ENCODE assay signal across 9 cellular contexts in genomic region chrX:110852180-110852579, GRCh38. TPM values are rescaled to one million over a fixed set of nuclear protein-coding genes. Genes with fewer than 3 reads are reported as not detected.
DNase-seq lines count a peak whose midpoint lies in the region; ATAC-seq and TF ChIP-seq lines count a peak whose summit lies in the region.
"Had no signal": no experiment of that assay in that cellular context is flagged by ENCODE, and none has a peak within 500 bp of the region (broad histone marks: within the 10 kb centered on the region; RNA-seq: fewer than 3 reads in every experiment).

No MANE protein-coding gene starts in this region.

- H3K4me2 ChIP-seq in mesenchymal stem cell (ENCODE audit: low read length, poor library complexity, severe bottlenecking), result no peak overlapping the region

- ATAC-seq in HG03159 (IDR thresholded peaks at IDR 0.05; ENCODE audit: unreplicated experiment) (peak; percentile 53), WTC11 (peak; percentile 36), HG02678 (IDR thresholded peaks at IDR 0.05; ENCODE audit: unreplicated experiment) (no peak)

- no peak overlapping the region for H4K91ac ChIP-seq in mesenchymal stem cell (ENCODE audit: low read length)

- H3K14ac ChIP-seq in mesenchymal stem cell (ENCODE audit: low read length in 2 of 2), result no peak overlapping the region

- TF ChIP-seq CTCF in GM12873 (IDR thresholded peaks at IDR 0.05; ENCODE audit: insufficient read depth, low read depth, low read length, missing control alignments), result peak; percentile 59
- TF ChIP-seq CTCF in WTC11 (IDR thresholded peaks at IDR 0.05), result peak; percentile 20; the same call in 1 of the 2 replicates

- no peak overlapping the region for H3K4me3 Mint-ChIP-seq in WTC11

- no peak overlapping the region for H3K27ac ChIP-seq in mesenchymal stem cell (ENCODE audit: low read length, poor library complexity, severe bottlenecking)
- H3K27ac ChIP-seq: parathyroid adenoma had no signal

- no peak overlapping the region for H2AFZ ChIP-seq in mesenchymal stem cell (ENCODE audit: low read depth, low read length)
- H2AFZ ChIP-seq: parathyroid adenoma had no signal

- no peak overlapping the region for H3K4ac ChIP-seq in mesenchymal stem cell (ENCODE audit: low read depth in 1 of 2, low read length in 2 of 2)

- no peak overlapping the region for H2AK5ac ChIP-seq in mesenchymal stem cell (ENCODE audit: low read length, severe bottlenecking)

- peaks cover 3% of the 10 kb centered on the region; the same call in 1 of the 2 replicates for H3K4me1 Mint-ChIP-seq in WTC11

- peaks cover 4 to 46% of the 10 kb centered on the region in 2 experiments for H3K27me3 ChIP-seq in mesenchymal stem cell (ENCODE audit: control insufficient read depth in 1 of 2, insufficient read depth in 1 of 2, low read length in 2 of 2)

- H4K8ac ChIP-seq in mesenchymal stem cell (ENCODE audit: low read length), result no peak overlapping the region

- no peaks in the 10 kb centered on the region for H3K36me3 ChIP-seq in mesenchymal stem cell (ENCODE audit: control insufficient read depth in 1 of 2, insufficient read depth in 2 of 2, low read depth in 1 of 2, low read length in 2 of 2)

- WGBS in mesenchymal stem cell, result 75% methylated on average over 3 of the region's 4 CpGs

- no peak overlapping the region for H2BK120ac ChIP-seq in mesenchymal stem cell (ENCODE audit: low read depth, low read length)

- no peak overlapping the region for H2BK5ac ChIP-seq in mesenchymal stem cell (ENCODE audit: low read depth, low read length, poor library complexity, severe bottlenecking)

- DNase-seq in WTC11 (ENCODE audit: low spot score) (peak; percentile 8), mesenchymal stem cell (peak; percentile 24), NCI-H446 treated with DMSO at 0.1 percent for 48 hours (lab: John Stamatoyannopoulos, UW) (no peak)
- no peak for DNase-seq in activated T-cell treated with anti-CD3 and anti-CD28 coated beads, Interleukin-2, amount 50 U/mL, for 48 hours

- H3K79me1 ChIP-seq in mesenchymal stem cell (replicated peaks; ENCODE audit: low read length, poor library complexity, severe bottlenecking), result no peaks in the 10 kb centered on the region

- H3K9ac ChIP-seq in mesenchymal stem cell (ENCODE audit: low read length), result no peak overlapping the region
- H3K9ac ChIP-seq: parathyroid adenoma had no signal

- H2BK12ac ChIP-seq in mesenchymal stem cell (ENCODE audit: low read length in 2 of 2), result no peak overlapping the region

- H2BK15ac ChIP-seq in mesenchymal stem cell (ENCODE audit: low read depth, poor library complexity, severe bottlenecking), result no peak overlapping the region

- H3K9me3 ChIP-seq in mesenchymal stem cell (ENCODE audit: control insufficient read depth, low read length), result no peaks in the 10 kb centered on the region

- H3K9me3 Mint-ChIP-seq in WTC11, result no peaks in the 10 kb centered on the region

- no peaks in the 10 kb centered on the region for H3K27me3 Mint-ChIP-seq in WTC11 (ENCODE audit: low read depth)

- no peak overlapping the region for H3K23ac ChIP-seq in mesenchymal stem cell (ENCODE audit: low read length in 2 of 2)

- H3K4me1 ChIP-seq in mesenchymal stem cell (ENCODE audit: control insufficient read depth, insufficient read depth, low read depth, low read length), result no peaks in the 10 kb centered on the region
- H3K4me1 ChIP-seq: parathyroid adenoma had no signal

- POLR2A ChIA-PET in WTC11 (lab: Charles Lee), result no interaction called here

- no peak overlapping the region for H3K18ac ChIP-seq in mesenchymal stem cell (ENCODE audit: low read depth in 1 of 2, low read length in 2 of 2)

- H3K27ac Mint-ChIP-seq in WTC11, result no peak overlapping the region

- CTCF ChIA-PET in WTC11 (lab: Charles Lee), result interaction anchor here (1.5 to 3.4 kb wide), 3 partner anchors 15 to 376 kb away, joined by 3 to 41 read pairs (median 17); no protein-coding TSS in a partner anchor

- H3K4me3 ChIP-seq in mesenchymal stem cell (ENCODE audit: insufficient read depth in 1 of 2, low read depth in 1 of 2, low read length in 2 of 2), result no peak overlapping the region

- H3K36me3 Mint-ChIP-seq in WTC11, result no peaks in the 10 kb centered on the region

TF ChIP-seq in WTC11, 78 proteins besides CTCF, POLR2A, EP300 and RAD21:
- TF ChIP-seq, protein P1, sequence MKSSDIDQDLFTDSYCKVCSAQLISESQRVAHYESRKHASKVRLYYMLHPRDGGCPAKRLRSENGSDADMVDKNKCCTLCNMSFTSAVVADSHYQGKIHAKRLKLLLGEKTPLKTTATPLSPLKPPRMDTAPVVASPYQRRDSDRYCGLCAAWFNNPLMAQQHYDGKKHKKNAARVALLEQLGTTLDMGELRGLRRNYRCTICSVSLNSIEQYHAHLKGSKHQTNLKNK (CRISPR knock-in tag; IDR thresholded peaks at IDR 0.05), result no peak
- TF ChIP-seq, protein P2, sequence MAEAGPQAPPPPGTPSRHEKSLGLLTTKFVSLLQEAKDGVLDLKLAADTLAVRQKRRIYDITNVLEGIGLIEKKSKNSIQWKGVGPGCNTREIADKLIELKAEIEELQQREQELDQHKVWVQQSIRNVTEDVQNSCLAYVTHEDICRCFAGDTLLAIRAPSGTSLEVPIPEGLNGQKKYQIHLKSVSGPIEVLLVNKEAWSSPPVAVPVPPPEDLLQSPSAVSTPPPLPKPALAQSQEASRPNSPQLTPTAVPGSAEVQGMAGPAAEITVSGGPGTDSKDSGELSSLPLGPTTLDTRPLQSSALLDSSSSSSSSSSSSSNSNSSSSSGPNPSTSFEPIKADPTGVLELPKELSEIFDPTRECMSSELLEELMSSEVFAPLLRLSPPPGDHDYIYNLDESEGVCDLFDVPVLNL (CRISPR knock-in tag; IDR thresholded peaks at IDR 0.05; ENCODE audit: borderline replicate concordance, low read depth), result no peak
- TF ChIP-seq HMGA2 (CRISPR knock-in tag; IDR thresholded peaks at IDR 0.05), result no peak
- no peak for TF ChIP-seq ZNF232 (CRISPR knock-in tag; IDR thresholded peaks at IDR 0.05)
- no peak for TF ChIP-seq SOX15 (CRISPR knock-in tag; IDR thresholded peaks at IDR 0.05)
- TF ChIP-seq, protein P3, sequence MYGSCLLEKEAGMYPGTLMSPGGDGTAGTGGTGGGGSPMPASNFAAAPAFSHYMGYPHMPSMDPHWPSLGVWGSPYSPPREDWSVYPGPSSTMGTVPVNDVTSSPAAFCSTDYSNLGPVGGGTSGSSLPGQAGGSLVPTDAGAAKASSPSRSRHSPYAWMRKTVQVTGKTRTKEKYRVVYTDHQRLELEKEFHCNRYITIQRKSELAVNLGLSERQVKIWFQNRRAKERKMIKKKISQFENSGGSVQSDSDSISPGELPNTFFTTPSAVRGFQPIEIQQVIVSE (CRISPR knock-in tag; IDR thresholded peaks at IDR 0.05; ENCODE audit: borderline replicate concordance), result no peak
- no peak for TF ChIP-seq NR2C2 (CRISPR knock-in tag; IDR thresholded peaks at IDR 0.05)
- no peak for TF ChIP-seq GABPB1 (CRISPR knock-in tag; IDR thresholded peaks at IDR 0.05)

RNA-seq across cellular contexts. Expression of gene CHRDL1, which starts 56.6 kb away (rescaled TPM):
- total RNA-seq in WTC11 (2021), result 11.1 to 11.5 TPM (median 11.5 TPM) in 3 replicates
- polyA plus RNA-seq in mesenchymal stem cell (2013, experiment 1 of 2), result 3.2 TPM
- polyA plus RNA-seq in mesenchymal stem cell (2013, experiment 2 of 2), result 3.5 TPM
- total RNA-seq: T-helper 2 cell treated with Interferon-gamma antibody and Interleukin-4, amounts not matched to agents 100 ng/mL and 5 ng/mL, for 36 hours had no signal

Comparison
In these comparisons a context has a peak if more than half of its experiments do, and no peak if none do; other contexts are left out.
1. DNase-seq: peak in WTC11 (single experiment) and mesenchymal stem cell (single experiment); none in activated T-cell treated with anti-CD3 and anti-CD28 coated beads, Interleukin-2, amount 50 U/mL, for 48 hours (0 of 2) and NCI-H446 treated with DMSO at 0.1 percent for 48 hours (single experiment).